In the genomic region with DNA sequence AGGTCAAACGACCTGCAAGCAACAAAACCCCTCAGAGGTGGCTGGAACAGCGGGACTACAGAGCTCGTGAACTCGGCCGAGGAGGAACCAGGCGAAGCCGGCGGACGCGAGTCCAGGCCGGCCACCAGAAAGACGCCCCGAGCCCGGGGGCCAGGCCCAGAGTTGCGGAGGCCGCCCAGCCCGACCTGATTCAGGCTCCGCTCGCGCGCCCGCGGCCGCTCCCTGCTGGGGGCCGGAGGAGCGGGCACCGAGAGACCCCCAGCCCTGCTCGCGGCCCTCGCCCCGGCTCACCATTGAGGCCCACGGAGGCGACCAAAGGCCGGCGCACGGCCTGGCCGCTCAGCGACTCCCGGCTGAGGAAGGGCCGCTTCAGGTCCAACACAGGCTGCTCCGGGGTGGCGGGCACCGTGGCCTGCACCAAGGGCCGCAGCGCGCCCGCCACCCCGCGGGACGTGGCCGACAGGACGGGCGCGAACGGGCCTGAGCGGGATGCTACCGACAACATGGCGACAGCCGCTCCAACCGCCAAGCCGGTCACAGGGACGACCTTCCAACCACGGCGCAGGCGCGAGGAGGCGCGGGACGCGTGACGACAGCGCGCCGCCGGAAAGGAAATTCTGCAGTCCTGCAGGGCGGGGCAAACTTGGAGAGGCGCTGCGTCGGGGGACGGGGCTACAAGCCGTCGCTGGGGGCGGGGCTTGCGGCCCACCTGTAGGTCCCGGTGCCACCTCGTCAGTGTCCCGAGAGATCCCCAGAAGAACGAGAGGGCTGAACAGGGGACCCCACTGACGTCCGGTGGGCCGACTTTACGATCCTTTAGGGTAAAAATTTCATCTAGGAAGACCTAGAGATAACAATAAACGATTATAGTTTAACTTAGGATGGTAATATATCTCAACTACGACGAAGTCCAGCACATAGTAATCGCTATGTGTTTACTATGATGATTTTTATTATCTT, we compare ENCODE assay signal across 1 cellular context.
TF ChIP-seq lines count a peak whose summit lies in the region.

TSS of gene UQCRFS1 (minus strand) at position 538 of the 960 bp plus-strand sequence. CDS start at position 505, 33 bp downstream.

TF ChIP-seq in HEK293, 187 proteins besides CTCF, POLR2A, EP300 and RAD21 (continued from another document):
- peak; percentile 66; the same call in 1 of the 2 replicates for TF ChIP-seq ZBTB44 (tag by site-specific recombination; IDR thresholded peaks at IDR 0.05)
- TF ChIP-seq OSR2 (tag by site-specific recombination; IDR thresholded peaks at IDR 0.05), result no peak; the same call in 1 of the 2 replicates
- TF ChIP-seq SCRT1 (tag by site-specific recombination; IDR thresholded peaks at IDR 0.05; ENCODE audit: borderline replicate concordance), result peak; percentile 99
- peak; percentile 49; the same call in 1 of the 2 replicates for TF ChIP-seq KLF8 (tag by site-specific recombination; IDR thresholded peaks at IDR 0.05)
- no peak for TF ChIP-seq ZNF777 (tag by site-specific recombination; IDR thresholded peaks at IDR 0.05; ENCODE audit: borderline replicate concordance)
- TF ChIP-seq YY2 (tag by site-specific recombination; IDR thresholded peaks at IDR 0.05), result peak; percentile 82
- peak; percentile 85 for TF ChIP-seq KLF9 (tag by site-specific recombination; IDR thresholded peaks at IDR 0.05; ENCODE audit: low read depth)
- peak; percentile 97 for TF ChIP-seq ZNF792 (tag by site-specific recombination; IDR thresholded peaks at IDR 0.05)
- TF ChIP-seq ZNF555 (tag by site-specific recombination; conservative IDR thresholded peaks at IDR 0.05), result no peak
- 0 out of 2 replicates have a peak, but pooled peaks have one; percentile 16 for TF ChIP-seq ZNF221 (tag by site-specific recombination; IDR thresholded peaks at IDR 0.05; ENCODE audit: borderline replicate concordance)
- TF ChIP-seq HOXA7 (CRISPR knock-in tag; IDR thresholded peaks at IDR 0.05; ENCODE audit: borderline replicate concordance), result no peak
- peak; percentile 30; the same call in 1 of the 2 replicates for TF ChIP-seq KLF7 (tag by site-specific recombination; IDR thresholded peaks at IDR 0.05; ENCODE audit: borderline replicate concordance)
- no peak for TF ChIP-seq ZNF830 (tag by site-specific recombination; IDR thresholded peaks at IDR 0.05; ENCODE audit: low read depth)
- TF ChIP-seq SP3 (tag by site-specific recombination; IDR thresholded peaks at IDR 0.05), result peak; percentile 90
- no peak for TF ChIP-seq ZNF658 (tag by site-specific recombination; IDR thresholded peaks at IDR 0.05)
- TF ChIP-seq, protein P1, sequence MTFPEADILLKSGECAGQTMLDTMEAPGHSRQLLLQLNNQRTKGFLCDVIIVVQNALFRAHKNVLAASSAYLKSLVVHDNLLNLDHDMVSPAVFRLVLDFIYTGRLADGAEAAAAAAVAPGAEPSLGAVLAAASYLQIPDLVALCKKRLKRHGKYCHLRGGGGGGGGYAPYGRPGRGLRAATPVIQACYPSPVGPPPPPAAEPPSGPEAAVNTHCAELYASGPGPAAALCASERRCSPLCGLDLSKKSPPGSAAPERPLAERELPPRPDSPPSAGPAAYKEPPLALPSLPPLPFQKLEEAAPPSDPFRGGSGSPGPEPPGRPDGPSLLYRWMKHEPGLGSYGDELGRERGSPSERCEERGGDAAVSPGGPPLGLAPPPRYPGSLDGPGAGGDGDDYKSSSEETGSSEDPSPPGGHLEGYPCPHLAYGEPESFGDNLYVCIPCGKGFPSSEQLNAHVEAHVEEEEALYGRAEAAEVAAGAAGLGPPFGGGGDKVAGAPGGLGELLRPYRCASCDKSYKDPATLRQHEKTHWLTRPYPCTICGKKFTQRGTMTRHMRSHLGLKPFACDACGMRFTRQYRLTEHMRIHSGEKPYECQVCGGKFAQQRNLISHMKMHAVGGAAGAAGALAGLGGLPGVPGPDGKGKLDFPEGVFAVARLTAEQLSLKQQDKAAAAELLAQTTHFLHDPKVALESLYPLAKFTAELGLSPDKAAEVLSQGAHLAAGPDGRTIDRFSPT (tag by site-specific recombination; IDR thresholded peaks at IDR 0.05), result peak; percentile 85
- TF ChIP-seq ZNF292 (tag by site-specific recombination; IDR thresholded peaks at IDR 0.05; ENCODE audit: borderline replicate concordance, low read depth), result no peak
- TF ChIP-seq, protein P2, sequence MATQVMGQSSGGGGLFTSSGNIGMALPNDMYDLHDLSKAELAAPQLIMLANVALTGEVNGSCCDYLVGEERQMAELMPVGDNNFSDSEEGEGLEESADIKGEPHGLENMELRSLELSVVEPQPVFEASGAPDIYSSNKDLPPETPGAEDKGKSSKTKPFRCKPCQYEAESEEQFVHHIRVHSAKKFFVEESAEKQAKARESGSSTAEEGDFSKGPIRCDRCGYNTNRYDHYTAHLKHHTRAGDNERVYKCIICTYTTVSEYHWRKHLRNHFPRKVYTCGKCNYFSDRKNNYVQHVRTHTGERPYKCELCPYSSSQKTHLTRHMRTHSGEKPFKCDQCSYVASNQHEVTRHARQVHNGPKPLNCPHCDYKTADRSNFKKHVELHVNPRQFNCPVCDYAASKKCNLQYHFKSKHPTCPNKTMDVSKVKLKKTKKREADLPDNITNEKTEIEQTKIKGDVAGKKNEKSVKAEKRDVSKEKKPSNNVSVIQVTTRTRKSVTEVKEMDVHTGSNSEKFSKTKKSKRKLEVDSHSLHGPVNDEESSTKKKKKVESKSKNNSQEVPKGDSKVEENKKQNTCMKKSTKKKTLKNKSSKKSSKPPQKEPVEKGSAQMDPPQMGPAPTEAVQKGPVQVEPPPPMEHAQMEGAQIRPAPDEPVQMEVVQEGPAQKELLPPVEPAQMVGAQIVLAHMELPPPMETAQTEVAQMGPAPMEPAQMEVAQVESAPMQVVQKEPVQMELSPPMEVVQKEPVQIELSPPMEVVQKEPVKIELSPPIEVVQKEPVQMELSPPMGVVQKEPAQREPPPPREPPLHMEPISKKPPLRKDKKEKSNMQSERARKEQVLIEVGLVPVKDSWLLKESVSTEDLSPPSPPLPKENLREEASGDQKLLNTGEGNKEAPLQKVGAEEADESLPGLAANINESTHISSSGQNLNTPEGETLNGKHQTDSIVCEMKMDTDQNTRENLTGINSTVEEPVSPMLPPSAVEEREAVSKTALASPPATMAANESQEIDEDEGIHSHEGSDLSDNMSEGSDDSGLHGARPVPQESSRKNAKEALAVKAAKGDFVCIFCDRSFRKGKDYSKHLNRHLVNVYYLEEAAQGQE (tag by site-specific recombination; IDR thresholded peaks at IDR 0.05), result peak; percentile 55
- no peak for TF ChIP-seq ZNF426 (tag by site-specific recombination; IDR thresholded peaks at IDR 0.05)
